12 cellular contexts compared by ENCODE assay signal in the genomic region with DNA sequence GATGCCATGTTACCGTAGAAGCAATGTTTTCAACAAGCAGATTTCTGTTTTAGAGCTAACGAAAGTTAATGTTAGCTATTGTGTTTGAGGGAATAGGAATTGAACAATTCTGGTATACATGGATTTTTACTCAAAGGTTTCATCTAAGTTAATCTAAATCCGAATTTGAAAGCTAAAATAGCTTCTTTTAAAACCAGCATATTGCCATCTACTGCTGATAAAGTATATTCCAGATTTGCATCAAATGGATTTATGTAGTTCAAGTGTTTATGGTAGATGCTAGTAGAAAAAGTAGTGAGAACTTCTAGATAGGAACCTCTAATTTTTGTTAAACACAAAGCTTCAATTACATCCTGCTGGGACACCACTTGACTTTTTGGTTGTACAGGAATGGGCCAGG.
"Had no signal": no experiment of that assay in that cellular context is flagged by ENCODE, and none has a peak within 500 bp of the region (broad histone marks: within the 10 kb centered on the region; RNA-seq: fewer than 3 reads in every experiment).

No MANE protein-coding gene starts in this region.

- DNase-seq: activated CD4-positive, alpha-beta T cell treated with anti-CD3 and anti-CD28 coated beads, Interleukin-2, amount 10 ng/mL, durations not matched to agents 24 days and 14 days; activated naive CD4-positive, alpha-beta T cell treated with anti-CD3 and anti-CD28 coated beads for 36 hours; activated T-cell treated with anti-CD3 and anti-CD28 coated beads for 4 hours; esophagus squamous epithelium; gastrocnemius medialis; kidney; pancreas; stimulated activated CD4-positive, alpha-beta T cell treated with anti-CD3 and anti-CD28 coated beads, Interleukin-4, amount 100 ng/mL, for 24 hours; stimulated activated naive CD8-positive, alpha-beta T cell treated with anti-CD3 and anti-CD28 coated beads, Interleukin-15, amount 100 ng/mL, for 72 hours; T-helper 9 cell had no signal

- H3K27me3 ChIP-seq: esophagus squamous epithelium, gastrocnemius medialis, neural progenitor cell, pancreas had no signal

- H3K27me3 Mint-ChIP-seq: activated CD4-positive, alpha-beta T cell treated with anti-CD3 and anti-CD28 coated beads, Interleukin-2, amount 10 ng/mL, durations not matched to agents 24 days and 14 days; activated T-helper 17 cell treated with anti-CD3 and anti-CD28 coated beads, Interleukin-2, amount 50 U/mL, for 72 hours; stimulated activated naive CD8-positive, alpha-beta T cell treated with anti-CD3 and anti-CD28 coated beads, Interleukin-15, amount 100 ng/mL, for 72 hours had no signal

- H3K4me3 ChIP-seq: esophagus squamous epithelium, gastrocnemius medialis, neural progenitor cell, pancreas had no signal

- H3K4me3 Mint-ChIP-seq: activated CD4-positive, alpha-beta T cell treated with anti-CD3 and anti-CD28 coated beads, Interleukin-2, amount 10 ng/mL, durations not matched to agents 24 days and 14 days; activated naive CD4-positive, alpha-beta T cell treated with anti-CD3 and anti-CD28 coated beads for 36 hours; activated T-helper 17 cell treated with anti-CD3 and anti-CD28 coated beads, Interleukin-2, amount 50 U/mL, for 72 hours; neural progenitor cell; stimulated activated naive CD8-positive, alpha-beta T cell treated with anti-CD3 and anti-CD28 coated beads, Interleukin-15, amount 100 ng/mL, for 72 hours had no signal

- H3K36me3 ChIP-seq: esophagus squamous epithelium, gastrocnemius medialis, neural progenitor cell, pancreas had no signal

- H3K27ac ChIP-seq: esophagus squamous epithelium, gastrocnemius medialis, neural progenitor cell, pancreas had no signal

- ATAC-seq: activated T-helper 17 cell treated with anti-CD3 and anti-CD28 coated beads, Interleukin-2, amount 50 U/mL, for 72 hours; gastrocnemius medialis; pancreas; stimulated activated naive CD8-positive, alpha-beta T cell treated with anti-CD3 and anti-CD28 coated beads, Interleukin-15, amount 100 ng/mL, for 72 hours had no signal

- H3K9me3 ChIP-seq: esophagus squamous epithelium, gastrocnemius medialis, pancreas had no signal

- H3K36me3 Mint-ChIP-seq: neural progenitor cell had no signal

- H3K4me1 ChIP-seq: esophagus squamous epithelium, gastrocnemius medialis, neural progenitor cell, pancreas had no signal

- H3K27ac Mint-ChIP-seq: activated CD4-positive, alpha-beta T cell treated with anti-CD3 and anti-CD28 coated beads, Interleukin-2, amount 10 ng/mL, durations not matched to agents 24 days and 14 days; activated naive CD4-positive, alpha-beta T cell treated with anti-CD3 and anti-CD28 coated beads for 36 hours; activated T-helper 17 cell treated with anti-CD3 and anti-CD28 coated beads, Interleukin-2, amount 50 U/mL, for 72 hours; stimulated activated naive CD8-positive, alpha-beta T cell treated with anti-CD3 and anti-CD28 coated beads, Interleukin-15, amount 100 ng/mL, for 72 hours had no signal

- H3K9me3 Mint-ChIP-seq: activated CD4-positive, alpha-beta T cell treated with anti-CD3 and anti-CD28 coated beads, Interleukin-2, amount 10 ng/mL, durations not matched to agents 24 days and 14 days; neural progenitor cell had no signal

- H3K4me1 Mint-ChIP-seq: activated CD4-positive, alpha-beta T cell treated with anti-CD3 and anti-CD28 coated beads, Interleukin-2, amount 10 ng/mL, durations not matched to agents 24 days and 14 days; activated T-helper 17 cell treated with anti-CD3 and anti-CD28 coated beads, Interleukin-2, amount 50 U/mL, for 72 hours; stimulated activated naive CD8-positive, alpha-beta T cell treated with anti-CD3 and anti-CD28 coated beads, Interleukin-15, amount 100 ng/mL, for 72 hours had no signal
